In genomic region chr3:36451816-36452215, GRCh38 we compare ENCODE assay signal across 26 cellular contexts.
"Had no signal": no experiment of that assay in that cellular context is flagged by ENCODE, and none has a peak within 500 bp of the region (broad histone marks: within the 10 kb centered on the region; RNA-seq: fewer than 3 reads in every experiment).

No MANE protein-coding gene starts in this region.

- H3K4me3 Mint-ChIP-seq: T-cell had no signal

- H3K4me1 Mint-ChIP-seq: T-cell had no signal

- DNase-seq: IMR-90, Karpas-422, KG1, MM.1S, MV-4-11, NCI-H1048, NCI-H1105, NCI-H1417, NCI-H1436 treated with DMSO at 0.1 percent for 48 hours, NCI-H1694, NCI-H187 treated with DMSO at 0.1 percent for 48 hours, NCI-H2029 treated with DMSO at 0.1 percent for 48 hours, NCI-H2107, NCI-H2171 treated with DMSO at 0.1 percent for 48 hours, NCI-H345, NCI-H446 treated with DMSO at 0.1 percent for 48 hours, NCI-H524 treated with DMSO at 0.1 percent for 48 hours, NCI-H69, NCI-H774, SHP77, SK-N-SH, SW 1271, T-cell had no signal

- H3K4me2 ChIP-seq: SK-N-SH had no signal

- H3K9ac ChIP-seq: SK-N-SH had no signal

- H3K9me3 ChIP-seq: SK-N-SH had no signal

- H3K36me3 Mint-ChIP-seq: T-cell had no signal

- H3K27ac ChIP-seq: RWPE1 had no signal

- H3K9me3 Mint-ChIP-seq: T-cell had no signal

- ATAC-seq: HepG2, Panc1, T-cell had no signal

- H3K27ac Mint-ChIP-seq: T-cell had no signal
